8 cellular contexts compared by ENCODE assay signal in the genomic region with DNA sequence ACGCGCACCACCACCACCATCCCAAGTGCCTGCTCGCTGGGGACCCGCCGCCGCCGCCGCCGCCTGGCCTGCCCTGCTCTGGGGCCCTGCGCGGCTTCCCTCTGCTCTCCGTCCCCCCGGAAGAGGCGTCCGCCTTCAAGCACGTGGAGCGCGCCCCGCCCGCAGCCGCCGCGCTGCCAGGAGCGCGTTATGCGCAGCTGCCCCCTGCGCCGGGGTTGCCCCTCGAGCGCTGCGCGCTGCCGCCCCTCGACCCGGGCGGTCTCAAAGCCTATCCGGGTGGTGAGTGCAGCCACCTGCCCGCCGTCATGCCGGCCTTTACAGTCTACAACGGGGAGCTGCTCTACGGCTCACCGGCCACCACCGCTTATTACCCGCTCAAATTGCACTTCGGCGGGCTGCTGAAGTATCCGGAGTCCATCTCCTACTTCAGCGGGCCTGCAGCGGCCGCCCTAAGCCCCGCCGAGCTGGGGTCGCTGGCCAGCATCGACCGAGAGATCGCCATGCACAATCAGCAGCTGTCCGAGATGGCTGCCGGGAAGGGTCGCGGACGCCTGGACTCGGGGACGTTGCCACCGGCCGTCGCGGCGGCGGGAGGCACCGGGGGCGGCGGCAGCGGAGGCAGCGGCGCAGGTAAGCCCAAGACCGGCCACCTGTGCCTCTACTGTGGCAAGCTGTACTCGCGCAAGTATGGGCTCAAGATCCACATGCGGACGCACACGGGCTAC. TPM values are rescaled to one million over a fixed set of nuclear protein-coding genes. Genes with fewer than 3 reads are reported as not detected.
DNase-seq lines count a peak whose midpoint lies in the region; ATAC-seq and TF ChIP-seq lines count a peak whose summit lies in the region.

No MANE protein-coding gene starts in this region.

- no peaks in the 10 kb centered on the region for H3K9me3 ChIP-seq in thoracic aorta

- TF ChIP-seq CTCF in HFF-Myc (IDR thresholded peaks at IDR 0.05; ENCODE audit: low read depth, low read length, missing control alignments) (no peak), thoracic aorta (IDR thresholded peaks at IDR 0.05) (no peak)

- H3K4me1 Mint-ChIP-seq in activated naive CD8-positive, alpha-beta T cell treated with anti-CD3 and anti-CD28 coated beads, Interleukin-2, amount 50 U/mL, for 24 hours, result peaks cover 31% of the 10 kb centered on the region

- peaks cover 13% of the 10 kb centered on the region for H3K9me3 Mint-ChIP-seq in activated naive CD8-positive, alpha-beta T cell treated with anti-CD3 and anti-CD28 coated beads, Interleukin-2, amount 50 U/mL, for 24 hours

- ATAC-seq in activated CD4-positive, CD25-positive, alpha-beta regulatory T cell treated with anti-CD3 and anti-CD28 coated beads, Interleukin-2, amount 50 U/mL, for 24 hours, result peak; percentile 55
- peak; percentile 53 for ATAC-seq in activated naive CD8-positive, alpha-beta T cell treated with anti-CD3 and anti-CD28 coated beads, Interleukin-2, amount 50 U/mL, for 24 hours
- peak; percentile 61 for ATAC-seq in left lobe of liver
- no peak for ATAC-seq in thoracic aorta (ENCODE audit: insufficient number of reproducible peaks, low FRiP score, low read depth)

- peaks cover 9 to 22% of the 10 kb centered on the region in 2 donors for H3K4me1 ChIP-seq in thoracic aorta (ENCODE audit: control insufficient read depth in 1 of 2, low read depth in 2 of 2)

- H3K4me3 Mint-ChIP-seq in activated naive CD8-positive, alpha-beta T cell treated with anti-CD3 and anti-CD28 coated beads, Interleukin-2, amount 50 U/mL, for 24 hours, result peak overlapping the region; percentile 59

- no peaks in the 10 kb centered on the region for H3K36me3 ChIP-seq in thoracic aorta

- H3K36me3 Mint-ChIP-seq in activated naive CD8-positive, alpha-beta T cell treated with anti-CD3 and anti-CD28 coated beads, Interleukin-2, amount 50 U/mL, for 24 hours (ENCODE audit: low read depth), result peaks cover 2% of the 10 kb centered on the region

- no peak overlapping the region for H3K27ac ChIP-seq in thoracic aorta

- DNase-seq in activated CD4-positive, CD25-positive, alpha-beta regulatory T cell (lab: John Stamatoyannopoulos, UW), result no peak
- no peak for DNase-seq in HFF-Myc (ENCODE audit: extremely low read depth, low read depth)
- DNase-seq in NCI-H1092 (lab: John Stamatoyannopoulos, UW), result peak; percentile 27
- DNase-seq in activated naive CD8-positive, alpha-beta T cell treated with anti-CD3 and anti-CD28 coated beads, Interleukin-2, amount 50 U/mL, for 24 hours, result peak; percentile 34
- DNase-seq in left lobe of liver (ENCODE audit: low spot score), result no peak
- no peak for DNase-seq in thoracic aorta (ENCODE audit: low spot score)
- DNase-seq in cortex of kidney (lab: John Stamatoyannopoulos, UW), result no peak

- H3K4me3 ChIP-seq in HFF-Myc (replicated peaks; ENCODE audit: low read depth, low read length) (peak overlapping the region; percentile 24), thoracic aorta (peak overlapping the region; percentile 71)

- H3K27ac Mint-ChIP-seq in activated naive CD8-positive, alpha-beta T cell treated with anti-CD3 and anti-CD28 coated beads, Interleukin-2, amount 50 U/mL, for 24 hours, result no peak overlapping the region

- peaks cover 49% of the 10 kb centered on the region for H3K27me3 ChIP-seq in thoracic aorta (replicated peaks; ENCODE audit: insufficient read depth)

- peaks cover 79% of the 10 kb centered on the region for H3K27me3 Mint-ChIP-seq in activated naive CD8-positive, alpha-beta T cell treated with anti-CD3 and anti-CD28 coated beads, Interleukin-2, amount 50 U/mL, for 24 hours

RNA-seq across cellular contexts. Expression of gene PRDM13, which starts 7.2 kb away (rescaled TPM):
- total RNA-seq in left lobe of liver, result not detected
- total RNA-seq in thoracic aorta, result not detected

RNA-seq across cellular contexts. Expression of gene CCNC, which starts 45.4 kb away (rescaled TPM):
- total RNA-seq in left lobe of liver (32.3 TPM), thoracic aorta (10 to 100 TPM; 25.2 to 50.6 TPM)

Comparison
In these comparisons a context has a peak if more than half of its experiments do, and no peak if none do; other contexts are left out.
1. DNase-seq: peak in NCI-H1092 (single experiment) and activated naive CD8-positive, alpha-beta T cell treated with anti-CD3 and anti-CD28 coated beads, Interleukin-2, amount 50 U/mL, for 24 hours (single experiment); none in activated CD4-positive, CD25-positive, alpha-beta regulatory T cell (0 of 4), HFF-Myc (single experiment), left lobe of liver (single experiment), thoracic aorta (single experiment) and cortex of kidney (single experiment).